In genomic region chr3:157135671-157136396, GRCh38 we compare ENCODE assay signal across 8 cellular contexts. TPM values are rescaled to one million over a fixed set of nuclear protein-coding genes. Genes with fewer than 3 reads are reported as not detected.
DNase-seq lines count a peak whose midpoint lies in the region; ATAC-seq and TF ChIP-seq lines count a peak whose summit lies in the region.

No MANE protein-coding gene starts in this region.

- intact Hi-C loops in HCT116 (cut with micrococcal nuclease), result loop anchor here (2.0 to 10.0 kb wide), 5 partner anchors 594 to 1139 kb away; no protein-coding TSS in a partner anchor
- intact Hi-C loops in activated T-helper 2 cell treated with anti-CD3 and anti-CD28 coated beads, Interferon-gamma antibody, Interleukin-2, Interleukin-4, amounts not matched to agents 10 μg/mL and 5 μg/mL and 100 μg/mL, durations not matched to agents 14 hours and 24 hours and 36 hours (cut with micrococcal nuclease), result loop anchor here (2.0 to 10.0 kb wide), 5 partner anchors 161 to 985 kb away; partner anchors contain the start of gene SSR3
- intact Hi-C loops in right cardiac atrium (cut with DNase I), result loop anchor here (2.0 to 10.0 kb wide), 9 partner anchors 47 to 601 kb away; partner anchors contain the start of genes TIPARP (in 3 of the 4) and LEKR1 (in 2 of the 4)

- peak overlapping the region; percentile 79 for H3K27ac Mint-ChIP-seq in activated T-helper 2 cell treated with anti-CD3 and anti-CD28 coated beads, Interferon-gamma antibody, Interleukin-2, Interleukin-4, amounts not matched to agents 10 μg/mL and 5 μg/mL and 100 μg/mL, durations not matched to agents 14 hours and 24 hours and 36 hours

- no peaks in the 10 kb centered on the region for H3K79me2 ChIP-seq in HCT116 (ENCODE audit: insufficient read depth, low read length)

- POLR2A ChIA-PET in HCT116 (lab: Charles Lee), result no interaction called here

- no peak for TF ChIP-seq RAD21 in HCT116 (IDR thresholded peaks at IDR 0.05; ENCODE audit: low read depth)

- ATAC-seq in HCT116 (0 out of 2 replicates have a peak, but pooled peaks have one; percentile 21), right cardiac atrium (peak; percentile 57 to 60), GM19351 (IDR thresholded peaks at IDR 0.05; ENCODE audit: unreplicated experiment) (no peak), GM21360 (IDR thresholded peaks at IDR 0.05; ENCODE audit: unreplicated experiment) (no peak)

- no peaks in the 10 kb centered on the region for H4K20me1 ChIP-seq in HCT116 (ENCODE audit: insufficient read depth)

- H3K9me3 Mint-ChIP-seq in activated T-helper 2 cell treated with anti-CD3 and anti-CD28 coated beads, Interferon-gamma antibody, Interleukin-2, Interleukin-4, amounts not matched to agents 10 μg/mL and 5 μg/mL and 100 μg/mL, durations not matched to agents 14 hours and 24 hours and 36 hours, result no peaks in the 10 kb centered on the region

- H3K27ac ChIP-seq in HCT116 (ENCODE audit: low read depth, low read length), result no peak overlapping the region
- H3K27ac ChIP-seq in right cardiac atrium (ENCODE audit: low read length), result peak overlapping the region; percentile 90
- H3K27ac ChIP-seq in skeletal muscle tissue (ENCODE audit: low read depth, low read length), result peak overlapping the region; percentile 76

- DNase-seq in HCT116 (ENCODE audit: low read depth, low spot score) (no peak), right cardiac atrium (peak in 2 of 3 donors; percentile 50 to 64), NCI-H1436 treated with DMSO at 0.1 percent for 48 hours (lab: John Stamatoyannopoulos, UW) (no peak), NCI-H2107 treated with DMSO at 0.1 percent for 48 hours (lab: John Stamatoyannopoulos, UW; ENCODE audit: unreplicated experiment) (no peak)
- DNase-seq in activated T-helper 2 cell treated with anti-CD3 and anti-CD28 coated beads, Interferon-gamma antibody, Interleukin-2, Interleukin-4, amounts not matched to agents 10 μg/mL and 5 μg/mL and 100 μg/mL, durations not matched to agents 14 hours and 24 hours and 36 hours (ENCODE audit: low spot score), result no peak

- H3K4me2 ChIP-seq in HCT116 (ENCODE audit: low read length), result no peak overlapping the region

- no peak overlapping the region for H3K4me3 Mint-ChIP-seq in activated T-helper 2 cell treated with anti-CD3 and anti-CD28 coated beads, Interferon-gamma antibody, Interleukin-2, Interleukin-4, amounts not matched to agents 10 μg/mL and 5 μg/mL and 100 μg/mL, durations not matched to agents 14 hours and 24 hours and 36 hours (ENCODE audit: low read depth)

- H3K36me3 Mint-ChIP-seq in activated T-helper 2 cell treated with anti-CD3 and anti-CD28 coated beads, Interferon-gamma antibody, Interleukin-2, Interleukin-4, amounts not matched to agents 10 μg/mL and 5 μg/mL and 100 μg/mL, durations not matched to agents 14 hours and 24 hours and 36 hours (ENCODE audit: low read depth), result peaks cover 17% of the 10 kb centered on the region

- RAD21 ChIA-PET in HCT116 (lab: Charles Lee; ENCODE audit: low non-redundant PET in 1 of 2, low total read pairs in 2 of 2, uncharacterized antibody in 2 of 2, unreplicated experiment in 2 of 2), result interaction anchor here in 1 of 2 experiments (1.6 kb wide), 1 partner anchor 983 kb away, joined by 4 read pairs; no protein-coding TSS in a partner anchor

- peaks cover 13 to 53% of the 10 kb centered on the region in 2 experiments for H3K4me1 ChIP-seq in HCT116 (ENCODE audit: control insufficient read depth in 1 of 2, insufficient read depth in 2 of 2, low read length in 2 of 2)
- H3K4me1 ChIP-seq in right cardiac atrium (ENCODE audit: control insufficient read depth, insufficient read depth, low read length), result peaks cover 23% of the 10 kb centered on the region
- peaks cover 48 to 65% (median 64%) of the 10 kb centered on the region in 3 donors for H3K4me1 ChIP-seq in skeletal muscle tissue (ENCODE audit: control insufficient read depth in 3 of 3, insufficient read depth in 3 of 3, low read length in 3 of 3)

- H3K9me3 ChIP-seq in HCT116 (ENCODE audit: control insufficient read depth in 1 of 2, insufficient read depth in 1 of 2, low read depth in 1 of 2, low read length in 2 of 2) (no peaks in the 10 kb centered on the region), right cardiac atrium (ENCODE audit: control insufficient read depth, low read length) (no peaks in the 10 kb centered on the region), skeletal muscle tissue (ENCODE audit: control insufficient read depth in 3 of 3, low read length in 3 of 3) (no peaks in the 10 kb centered on the region)

- TF ChIP-seq CTCF in HCT116 (IDR thresholded peaks at IDR 0.05 in 2 of 3, conservative IDR thresholded peaks at IDR 0.05 in 1 of 3; ENCODE audit: borderline replicate concordance in 1 of 3, insufficient read depth in 1 of 3, low read depth in 2 of 3, low read length in 2 of 3), result peak in 1 of 3 experiments; percentile 42; a peak in 2 of 6 replicates

- H3K27me3 ChIP-seq in HCT116 (ENCODE audit: insufficient read depth, low read length) (no peaks in the 10 kb centered on the region), right cardiac atrium (ENCODE audit: control insufficient read depth, insufficient read depth) (no peaks in the 10 kb centered on the region), skeletal muscle tissue (ENCODE audit: control insufficient read depth in 3 of 3, insufficient read depth in 3 of 3, low read length in 3 of 3) (no peaks in the 10 kb centered on the region)

- CTCF ChIA-PET in HCT116 (lab: Charles Lee), result interaction anchor here (0.6 to 2.3 kb wide), 3 partner anchors 662 to 985 kb away, joined by 3 to 6 read pairs (median 4); no protein-coding TSS in a partner anchor

- peaks cover 63% of the 10 kb centered on the region for H3K4me1 Mint-ChIP-seq in activated T-helper 2 cell treated with anti-CD3 and anti-CD28 coated beads, Interferon-gamma antibody, Interleukin-2, Interleukin-4, amounts not matched to agents 10 μg/mL and 5 μg/mL and 100 μg/mL, durations not matched to agents 14 hours and 24 hours and 36 hours (ENCODE audit: low read depth)

- H3K9ac ChIP-seq in HCT116 (ENCODE audit: low read length) (no peak overlapping the region), skeletal muscle tissue (ENCODE audit: low read depth in 1 of 3, low read length in 3 of 3) (no peak overlapping the region)

- no peak overlapping the region for H3K4me3 ChIP-seq in HCT116 (replicated peaks in 1 of 2; ENCODE audit: low read depth in 1 of 2, low read length in 2 of 2)
- no peak overlapping the region for H3K4me3 ChIP-seq in right cardiac atrium (ENCODE audit: low read length)
- H3K4me3 ChIP-seq in skeletal muscle tissue (ENCODE audit: low read length in 3 of 3), result no peak overlapping the region

- no peaks in the 10 kb centered on the region for H3K9me2 ChIP-seq in HCT116 (ENCODE audit: insufficient read depth)

- no peaks in the 10 kb centered on the region for H3K27me3 Mint-ChIP-seq in activated T-helper 2 cell treated with anti-CD3 and anti-CD28 coated beads, Interferon-gamma antibody, Interleukin-2, Interleukin-4, amounts not matched to agents 10 μg/mL and 5 μg/mL and 100 μg/mL, durations not matched to agents 14 hours and 24 hours and 36 hours (ENCODE audit: low read depth)

- H2AFZ ChIP-seq in HCT116 (ENCODE audit: low read depth, low read length, poor library complexity, severe bottlenecking), result no peak overlapping the region

- WGBS in right cardiac atrium, result 36% methylated on average over 5 of the region's 5 CpGs

- no peaks in the 10 kb centered on the region for H3K36me3 ChIP-seq in HCT116 (ENCODE audit: control insufficient read depth in 1 of 2, insufficient read depth in 2 of 2, low read length in 2 of 2)
- peaks cover 0 to 4% (median 3%) of the 10 kb centered on the region in 3 donors for H3K36me3 ChIP-seq in skeletal muscle tissue (ENCODE audit: control insufficient read depth in 3 of 3, insufficient read depth in 3 of 3, low read length in 3 of 3)

- BruUV-seq in HCT116 (replicated peaks; lab: Mats Ljungman, UMichigan), result no TSS peak

- no peak for TF ChIP-seq POLR2A in HCT116 (IDR thresholded peaks at IDR 0.05; ENCODE audit: borderline replicate concordance, extremely low read depth, insufficient read depth, insufficient read length)

TF ChIP-seq in HCT116, 20 proteins besides CTCF, POLR2A, EP300 and RAD21 (continues in another document):
- TF ChIP-seq, protein P1, sequence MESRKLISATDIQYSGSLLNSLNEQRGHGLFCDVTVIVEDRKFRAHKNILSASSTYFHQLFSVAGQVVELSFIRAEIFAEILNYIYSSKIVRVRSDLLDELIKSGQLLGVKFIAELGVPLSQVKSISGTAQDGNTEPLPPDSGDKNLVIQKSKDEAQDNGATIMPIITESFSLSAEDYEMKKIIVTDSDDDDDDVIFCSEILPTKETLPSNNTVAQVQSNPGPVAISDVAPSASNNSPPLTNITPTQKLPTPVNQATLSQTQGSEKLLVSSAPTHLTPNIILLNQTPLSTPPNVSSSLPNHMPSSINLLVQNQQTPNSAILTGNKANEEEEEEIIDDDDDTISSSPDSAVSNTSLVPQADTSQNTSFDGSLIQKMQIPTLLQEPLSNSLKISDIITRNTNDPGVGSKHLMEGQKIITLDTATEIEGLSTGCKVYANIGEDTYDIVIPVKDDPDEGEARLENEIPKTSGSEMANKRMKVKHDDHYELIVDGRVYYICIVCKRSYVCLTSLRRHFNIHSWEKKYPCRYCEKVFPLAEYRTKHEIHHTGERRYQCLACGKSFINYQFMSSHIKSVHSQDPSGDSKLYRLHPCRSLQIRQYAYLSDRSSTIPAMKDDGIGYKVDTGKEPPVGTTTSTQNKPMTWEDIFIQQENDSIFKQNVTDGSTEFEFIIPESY (IDR thresholded peaks at IDR 0.05; ENCODE audit: extremely low read depth, insufficient replicate concordance, low read length), result no peak
- no peak for TF ChIP-seq ZNF274 (IDR thresholded peaks at IDR 0.05; ENCODE audit: low read depth, low read length)

RNA-seq across cellular contexts. Expression of gene CCNL1, which starts 24.1 kb away (rescaled TPM):
- total RNA-seq in HCT116 (2021; ENCODE audit: unreplicated experiment) (96.7 TPM), right cardiac atrium (10 to 100 TPM; 30.1 to 60.6 (median 41.2) TPM), skeletal muscle tissue (52.7 TPM)
- 88.6 and 111 TPM in 2 replicates for polyA plus RNA-seq in HCT116 (2012)
- total RNA-seq in activated T-helper 2 cell treated with anti-CD3 and anti-CD28 coated beads, Interferon-gamma antibody, Interleukin-2, Interleukin-4, amounts not matched to agents 10 μg/mL and 5 μg/mL and 100 μg/mL, durations not matched to agents 14 hours and 24 hours and 36 hours, result 160 and 167 TPM in 2 replicates
- 39.4 TPM for polyA plus RNA-seq in right cardiac atrium

Comparison
In these comparisons a context has a peak if more than half of its experiments do, and no peak if none do; other contexts are left out.
1. ATAC-seq: peak in HCT116 (single experiment) and right cardiac atrium (2 of 2); none in GM19351 (single experiment) and GM21360 (single experiment).
2. DNase-seq: peak in right cardiac atrium (2 of 3); none in HCT116 (single experiment), activated T-helper 2 cell treated with anti-CD3 and anti-CD28 coated beads, Interferon-gamma antibody, Interleukin-2, Interleukin-4, amounts not matched to agents 10 μg/mL and 5 μg/mL and 100 μg/mL, durations not matched to agents 14 hours and 24 hours and 36 hours (single experiment), NCI-H1436 treated with DMSO at 0.1 percent for 48 hours (single experiment) and NCI-H2107 treated with DMSO at 0.1 percent for 48 hours (single experiment).